Comparison of ENCODE assay signal across 1 cellular context in genomic region chr1:1631793-1632420, GRCh38.
TF ChIP-seq lines count a peak whose summit lies in the region.

MMP23B (plus strand) TSS chr1:1632173; CDS start chr1:1632219, 46 bp downstream.

TF ChIP-seq in GM23338, 12 proteins besides CTCF, POLR2A, EP300 and RAD21 (continued from another document):
- TF ChIP-seq ZNF462 (CRISPR knock-in tag; IDR thresholded peaks at IDR 0.05) (no peak), ZNF331 (CRISPR knock-in tag; IDR thresholded peaks at IDR 0.05; ENCODE audit: low read depth) (no peak), JUNB (IDR thresholded peaks at IDR 0.05; ENCODE audit: unreplicated experiment) (no peak), POLR2AphosphoS5 (IDR thresholded peaks at IDR 0.05; ENCODE audit: low read depth) (no peak; the same call in 1 of the 2 replicates)
